Comparison of ENCODE assay signal across 8 cellular contexts in the genomic region with DNA sequence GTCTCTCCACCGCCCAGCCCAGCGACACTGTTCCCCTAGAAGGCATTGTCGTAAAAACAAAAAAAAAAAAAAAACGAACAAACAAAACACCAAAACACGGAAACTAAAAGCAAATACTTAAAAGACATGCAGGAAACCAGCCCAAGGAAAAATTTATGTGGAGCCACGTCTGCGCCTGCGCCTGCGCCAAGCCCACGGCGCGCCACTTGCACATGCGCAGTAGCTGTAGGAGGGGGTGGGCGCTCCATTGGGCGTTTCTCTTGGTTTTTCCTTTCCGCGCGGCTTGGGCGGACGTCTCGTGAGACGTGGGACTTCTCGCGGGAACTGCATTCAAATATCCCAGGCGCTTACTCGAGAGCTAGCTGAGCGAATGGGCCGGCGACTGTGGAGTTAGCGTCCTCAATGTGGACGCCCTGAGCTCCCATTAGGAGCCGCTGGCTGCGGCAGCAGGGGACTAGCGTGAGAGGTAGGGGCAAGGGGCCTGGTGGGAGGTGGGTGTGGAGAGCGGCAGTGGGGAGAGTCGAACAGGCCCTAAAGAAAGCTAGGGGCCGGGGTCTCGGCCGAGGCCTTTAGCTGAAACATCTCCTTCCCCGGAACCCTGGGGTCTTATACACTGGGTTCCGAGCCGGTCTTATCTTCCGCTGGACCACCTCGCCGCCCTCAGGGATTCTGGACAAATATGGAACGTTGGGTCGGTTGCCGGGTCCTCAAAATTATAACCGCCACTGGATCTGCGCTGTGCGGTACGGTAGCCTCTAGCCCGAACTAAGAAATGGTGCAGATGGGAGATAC. TPM values are rescaled to one million over a fixed set of nuclear protein-coding genes. Genes with fewer than 3 reads are reported as not detected.
DNase-seq lines count a peak whose midpoint lies in the region; ATAC-seq and TF ChIP-seq lines count a peak whose summit lies in the region.

A gene with protein sequence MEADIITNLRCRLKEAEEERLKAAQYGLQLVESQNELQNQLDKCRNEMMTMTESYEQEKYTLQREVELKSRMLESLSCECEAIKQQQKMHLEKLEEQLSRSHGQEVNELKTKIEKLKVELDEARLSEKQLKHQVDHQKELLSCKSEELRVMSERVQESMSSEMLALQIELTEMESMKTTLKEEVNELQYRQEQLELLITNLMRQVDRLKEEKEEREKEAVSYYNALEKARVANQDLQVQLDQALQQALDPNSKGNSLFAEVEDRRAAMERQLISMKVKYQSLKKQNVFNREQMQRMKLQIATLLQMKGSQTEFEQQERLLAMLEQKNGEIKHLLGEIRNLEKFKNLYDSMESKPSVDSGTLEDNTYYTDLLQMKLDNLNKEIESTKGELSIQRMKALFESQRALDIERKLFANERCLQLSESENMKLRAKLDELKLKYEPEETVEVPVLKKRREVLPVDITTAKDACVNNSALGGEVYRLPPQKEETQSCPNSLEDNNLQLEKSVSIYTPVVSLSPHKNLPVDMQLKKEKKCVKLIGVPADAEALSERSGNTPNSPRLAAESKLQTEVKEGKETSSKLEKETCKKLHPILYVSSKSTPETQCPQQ (plus strand): TSS at position 350 of the 792 bp plus-strand sequence. CDS start 4,644 bp downstream, outside the sequence.

- peak within 1 kb of the TSS; percentile 97 for H2AFZ ChIP-seq in PC-3 (ENCODE audit: low read length)

- peak; percentile 90 for ATAC-seq in GM21576 (IDR thresholded peaks at IDR 0.05; ENCODE audit: unreplicated experiment)
- ATAC-seq in PC-3, result peak; percentile 92

- H3K4me2 ChIP-seq in PC-3 (ENCODE audit: low read length), result peak within 1 kb of the TSS; percentile 92

- no peak for TF ChIP-seq RAD21 in Ishikawa (IDR thresholded peaks at IDR 0.05; ENCODE audit: low read depth)

- intact Hi-C loops in PC-3 (cut with micrococcal nuclease), result loop anchor here (1.0 to 2.0 kb wide), 2 partner anchors 10 to 49 kb away; no protein-coding TSS in a partner anchor

- TF ChIP-seq CTCF in PC-3 (conservative IDR thresholded peaks at IDR 0.05; ENCODE audit: low read depth, low read length) (no peak), epithelial cell of proximal tubule (conservative IDR thresholded peaks at IDR 0.05; ENCODE audit: low read depth, low read length) (no peak)

- DNase-seq in DMS114 treated with DMSO at 0.1 percent for 48 hours (lab: John Stamatoyannopoulos, UW; ENCODE audit: unreplicated experiment) (peak; percentile 93), PC-3 (peak; percentile 97), activated T-cell treated with anti-CD3 and anti-CD28 coated beads for 48 hours (ENCODE audit: low read depth) (peak; percentile 92), epithelial cell of proximal tubule (ENCODE audit: low read depth) (peak; percentile 79), mucosa of gallbladder (ENCODE audit: low spot score) (peak; percentile 98)
- DNase-seq in stimulated activated CD8-positive, alpha-beta memory T cell treated with anti-CD3 and anti-CD28 coated beads, Interleukin-4, amount 100 ng/mL, for 4 hours (ENCODE audit: low read depth in 2 of 2, low spot score in 1 of 2), result peak; percentile 77 to 87

- POLR2A ChIA-PET in PC-3 (lab: Charles Lee; ENCODE audit: unreplicated experiment), result interaction anchor here (0.6 to 1.6 kb wide), 2 partner anchors 9 to 907 kb away, joined by 4 to 27 read pairs; no protein-coding TSS in a partner anchor

- H3K4me1 ChIP-seq in PC-3 (ENCODE audit: insufficient read depth, low read length), result peaks cover 17% of the 10 kb centered on the region

- H3K9me3 ChIP-seq in PC-3 (ENCODE audit: low read length), result no peaks in the 10 kb centered on the region

- CTCF ChIA-PET in PC-3 (lab: Charles Lee), result interaction anchor here (0.6 to 1.0 kb wide), 2 partner anchors 9 to 118 kb away, joined by 4 to 5 read pairs; no protein-coding TSS in a partner anchor

- no peak for TF ChIP-seq EP300 in Ishikawa (IDR thresholded peaks at IDR 0.05; ENCODE audit: borderline replicate concordance)

- H3K36me3 ChIP-seq in PC-3 (ENCODE audit: low read depth, low read length), result peaks cover 8% of the 10 kb centered on the region; the same call in 1 of the 2 replicates

- H3F3A ChIP-seq in PC-3 (ENCODE audit: low read length, unreplicated experiment), result no peaks in the 10 kb centered on the region

- TSS peak; percentile 73 for BruUV-seq in PC-3 (replicated peaks; lab: Mats Ljungman, UMichigan)

- H3K9me2 ChIP-seq in PC-3 (replicated peaks; ENCODE audit: low read length), result no peaks in the 10 kb centered on the region

- peak within 1 kb of the TSS; percentile 66 for H3K27ac ChIP-seq in PC-3 (ENCODE audit: low read length)

- no peaks in the 10 kb centered on the region for H4K20me1 ChIP-seq in PC-3 (ENCODE audit: low read length)

- peak within 1 kb of the TSS; percentile 97 for H3K9ac ChIP-seq in PC-3 (ENCODE audit: low read length)

- H3K27me3 ChIP-seq in PC-3 (ENCODE audit: low read length), result no peaks in the 10 kb centered on the region

- peaks cover 51% of the 10 kb centered on the region for H3K79me2 ChIP-seq in PC-3 (ENCODE audit: low read length)

- H3K4me3 ChIP-seq in PC-3 (ENCODE audit: low read length) (peak within 1 kb of the TSS; percentile 88), epithelial cell of proximal tubule (ENCODE audit: low read depth, low read length) (peak within 1 kb of the TSS; percentile 85)

TF ChIP-seq in Ishikawa, 13 proteins besides CTCF, POLR2A, EP300 and RAD21:
- TF ChIP-seq EGR1 (IDR thresholded peaks at IDR 0.05) (peak; percentile 19; the same call in 1 of the 2 replicates), YY1 (IDR thresholded peaks at IDR 0.05; ENCODE audit: low read depth) (peak; percentile 62), CREB1 (IDR thresholded peaks at IDR 0.05; ENCODE audit: low read depth) (no peak), CEBPB (IDR thresholded peaks at IDR 0.05) (no peak), ZBTB7A (IDR thresholded peaks at IDR 0.05; ENCODE audit: low read depth) (peak; percentile 60; the same call in 1 of the 2 replicates), TAF1 (IDR thresholded peaks at IDR 0.05; ENCODE audit: low read depth) (peak; percentile 67; the same call in 1 of the 2 replicates)
- TF ChIP-seq, protein P1, sequence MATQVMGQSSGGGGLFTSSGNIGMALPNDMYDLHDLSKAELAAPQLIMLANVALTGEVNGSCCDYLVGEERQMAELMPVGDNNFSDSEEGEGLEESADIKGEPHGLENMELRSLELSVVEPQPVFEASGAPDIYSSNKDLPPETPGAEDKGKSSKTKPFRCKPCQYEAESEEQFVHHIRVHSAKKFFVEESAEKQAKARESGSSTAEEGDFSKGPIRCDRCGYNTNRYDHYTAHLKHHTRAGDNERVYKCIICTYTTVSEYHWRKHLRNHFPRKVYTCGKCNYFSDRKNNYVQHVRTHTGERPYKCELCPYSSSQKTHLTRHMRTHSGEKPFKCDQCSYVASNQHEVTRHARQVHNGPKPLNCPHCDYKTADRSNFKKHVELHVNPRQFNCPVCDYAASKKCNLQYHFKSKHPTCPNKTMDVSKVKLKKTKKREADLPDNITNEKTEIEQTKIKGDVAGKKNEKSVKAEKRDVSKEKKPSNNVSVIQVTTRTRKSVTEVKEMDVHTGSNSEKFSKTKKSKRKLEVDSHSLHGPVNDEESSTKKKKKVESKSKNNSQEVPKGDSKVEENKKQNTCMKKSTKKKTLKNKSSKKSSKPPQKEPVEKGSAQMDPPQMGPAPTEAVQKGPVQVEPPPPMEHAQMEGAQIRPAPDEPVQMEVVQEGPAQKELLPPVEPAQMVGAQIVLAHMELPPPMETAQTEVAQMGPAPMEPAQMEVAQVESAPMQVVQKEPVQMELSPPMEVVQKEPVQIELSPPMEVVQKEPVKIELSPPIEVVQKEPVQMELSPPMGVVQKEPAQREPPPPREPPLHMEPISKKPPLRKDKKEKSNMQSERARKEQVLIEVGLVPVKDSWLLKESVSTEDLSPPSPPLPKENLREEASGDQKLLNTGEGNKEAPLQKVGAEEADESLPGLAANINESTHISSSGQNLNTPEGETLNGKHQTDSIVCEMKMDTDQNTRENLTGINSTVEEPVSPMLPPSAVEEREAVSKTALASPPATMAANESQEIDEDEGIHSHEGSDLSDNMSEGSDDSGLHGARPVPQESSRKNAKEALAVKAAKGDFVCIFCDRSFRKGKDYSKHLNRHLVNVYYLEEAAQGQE (IDR thresholded peaks at IDR 0.05; ENCODE audit: low read depth), result no peak
- TF ChIP-seq, protein P2, sequence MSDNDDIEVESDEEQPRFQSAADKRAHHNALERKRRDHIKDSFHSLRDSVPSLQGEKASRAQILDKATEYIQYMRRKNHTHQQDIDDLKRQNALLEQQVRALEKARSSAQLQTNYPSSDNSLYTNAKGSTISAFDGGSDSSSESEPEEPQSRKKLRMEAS (IDR thresholded peaks at IDR 0.05), result peak; percentile 65
- TF ChIP-seq, protein P3, sequence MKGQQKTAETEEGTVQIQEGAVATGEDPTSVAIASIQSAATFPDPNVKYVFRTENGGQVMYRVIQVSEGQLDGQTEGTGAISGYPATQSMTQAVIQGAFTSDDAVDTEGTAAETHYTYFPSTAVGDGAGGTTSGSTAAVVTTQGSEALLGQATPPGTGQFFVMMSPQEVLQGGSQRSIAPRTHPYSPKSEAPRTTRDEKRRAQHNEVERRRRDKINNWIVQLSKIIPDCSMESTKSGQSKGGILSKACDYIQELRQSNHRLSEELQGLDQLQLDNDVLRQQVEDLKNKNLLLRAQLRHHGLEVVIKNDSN (IDR thresholded peaks at IDR 0.05), result no peak

RNA-seq across cellular contexts. Expression of the gene that starts here (rescaled TPM):
- total RNA-seq in PC-3 (2014; rRNA removed), result 29.9 and 38.8 TPM in 2 replicates
- total RNA-seq in epithelial cell of proximal tubule, result 73.2 and 92.2 TPM in 2 replicates
- total RNA-seq in mucosa of gallbladder, result 4.6 TPM

Comparison
In these comparisons a context has a peak if more than half of its experiments do, and no peak if none do; other contexts are left out.
1. Peak in every context shown above with its lines: DNase-seq, ATAC-seq, H3K4me3 ChIP-seq and H3K27ac ChIP-seq.